Comparison of ENCODE assay signal across 1 cellular context in genomic region chr16:87855852-87856715, GRCh38.
TF ChIP-seq lines count a peak whose summit lies in the region.

No MANE protein-coding gene starts in this region.

TF ChIP-seq in A549, 52 proteins besides CTCF, POLR2A, EP300 and RAD21 (continued from another document):
- no peak for TF ChIP-seq ZSCAN20 (CRISPR knock-in tag; IDR thresholded peaks at IDR 0.05)
- peak; percentile 61; the same call in 1 of the 2 replicates for TF ChIP-seq FOSB (CRISPR knock-in tag; IDR thresholded peaks at IDR 0.05)
- no peak for TF ChIP-seq CBX8 (IDR thresholded peaks at IDR 0.05)
- TF ChIP-seq NPAS2 (CRISPR knock-in tag; IDR thresholded peaks at IDR 0.05; ENCODE audit: borderline replicate concordance): no peak
- TF ChIP-seq HES2 (IDR thresholded peaks at IDR 0.05): no peak
- no peak for TF ChIP-seq USF2 (IDR thresholded peaks at IDR 0.05)
- no peak for TF ChIP-seq CEBPB (IDR thresholded peaks at IDR 0.05)
- TF ChIP-seq EHMT2 (IDR thresholded peaks at IDR 0.05; ENCODE audit: low read depth): no peak
- no peak for TF ChIP-seq PHF8 (IDR thresholded peaks at IDR 0.05; ENCODE audit: borderline replicate concordance, low read depth)
- 0 out of 2 replicates have a peak, but pooled peaks have one; percentile 30 for TF ChIP-seq RNF2 (IDR thresholded peaks at IDR 0.05; ENCODE audit: borderline replicate concordance, low read depth)
- TF ChIP-seq SREBF2 (IDR thresholded peaks at IDR 0.05): no peak
- TF ChIP-seq TFCP2L1 (CRISPR knock-in tag; IDR thresholded peaks at IDR 0.05): 0 out of 2 replicates have a peak, but pooled peaks have one; percentile 20
